ENCODE assay signal across 15 cellular contexts in the genomic region with DNA sequence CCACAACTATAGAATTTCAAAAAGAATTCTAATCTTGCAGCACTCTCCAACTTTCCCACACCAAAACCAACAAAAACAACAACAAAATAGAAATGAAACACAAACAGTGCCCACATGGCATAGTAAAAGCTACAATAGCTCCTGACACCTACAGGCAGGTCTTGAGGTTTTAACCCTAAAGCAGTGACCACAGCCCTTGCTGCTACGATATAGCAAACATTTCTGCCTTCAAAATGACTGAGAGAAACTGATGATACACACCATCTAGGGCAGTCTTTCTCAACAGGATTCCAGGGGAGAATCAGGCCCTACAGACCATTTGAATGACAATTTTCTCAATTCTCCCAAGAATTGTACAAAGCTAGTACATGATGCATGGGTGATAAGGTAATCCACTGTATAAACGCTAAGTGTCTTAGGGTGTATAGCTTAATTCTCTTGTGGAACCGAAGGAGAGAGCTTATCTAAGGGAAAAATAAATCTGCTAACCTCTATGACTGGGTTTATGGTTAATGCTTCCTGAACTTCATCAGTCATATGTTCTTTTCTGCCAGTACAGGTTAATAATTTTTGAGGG. TPM values are rescaled to one million over a fixed set of nuclear protein-coding genes. Genes with fewer than 3 reads are reported as not detected.
DNase-seq lines count a peak whose midpoint lies in the region; ATAC-seq and TF ChIP-seq lines count a peak whose summit lies in the region.
"Had no signal": no experiment of that assay in that cellular context is flagged by ENCODE, and none has a peak within 500 bp of the region (broad histone marks: within the 10 kb centered on the region; RNA-seq: fewer than 3 reads in every experiment).

No MANE protein-coding gene starts in this region.

- peaks cover 47% of the 10 kb centered on the region for H3K4me1 Mint-ChIP-seq in Calu3 (ENCODE audit: low read depth, unreplicated experiment)
- peaks cover 68% of the 10 kb centered on the region for H3K4me1 Mint-ChIP-seq in mesothelial cell of epicardium

- H3K27me3 ChIP-seq in ascending aorta = no peaks in the 10 kb centered on the region
- H3K27me3 ChIP-seq: right lobe of liver had no signal

- ATAC-seq in HG02981 (IDR thresholded peaks at IDR 0.05; ENCODE audit: unreplicated experiment) = no peak

- H3K27ac ChIP-seq in HEK293 (ENCODE audit: extremely low read depth, low read depth, low read length) = no peak overlapping the region; the same call in 1 of the 2 replicates
- H3K27ac ChIP-seq in ascending aorta = peak overlapping the region; percentile 65 to 80

- H3K36me3 Mint-ChIP-seq in Calu3 (ENCODE audit: insufficient read depth, unreplicated experiment) (peaks cover 17% of the 10 kb centered on the region), mesothelial cell of epicardium (peaks cover 5% of the 10 kb centered on the region)

- CTCF ChIA-PET in Calu3 (lab: Charles Lee) = interaction anchor here (0.6 to 1.5 kb wide), 3 partner anchors 9 to 883 kb away, joined by 3 to 4 read pairs (median 3); no protein-coding TSS in a partner anchor
- CTCF ChIA-PET in HEK293 (lab: Yijun Ruan, JAX) = interaction anchor here (0.6 to 1.6 kb wide), 5 partner anchors 9 to 172 kb away, joined by 3 to 4 read pairs (median 3); no protein-coding TSS in a partner anchor

- H3K9me3 Mint-ChIP-seq in Calu3 (ENCODE audit: low read depth, unreplicated experiment) (no peaks in the 10 kb centered on the region), mesothelial cell of epicardium (no peaks in the 10 kb centered on the region)
- H3K9me3 Mint-ChIP-seq: CD4-positive, alpha-beta T cell had no signal

- H3K9me3 ChIP-seq in HEK293 (ENCODE audit: control insufficient read depth, insufficient read depth, low read depth, low read length) = no peaks in the 10 kb centered on the region
- no peaks in the 10 kb centered on the region for H3K9me3 ChIP-seq in ascending aorta
- H3K9me3 ChIP-seq: right lobe of liver had no signal

- no peaks in the 10 kb centered on the region for H3K27me3 Mint-ChIP-seq in Calu3 (ENCODE audit: unreplicated experiment)
- no peaks in the 10 kb centered on the region for H3K27me3 Mint-ChIP-seq in mesothelial cell of epicardium (ENCODE audit: low read depth)
- H3K27me3 Mint-ChIP-seq: CD4-positive, alpha-beta T cell had no signal

- TF ChIP-seq CTCF in Calu3 (IDR thresholded peaks at IDR 0.05; ENCODE audit: unreplicated experiment) (no peak), HEK293 (tag by site-specific recombination; IDR thresholded peaks at IDR 0.05) (no peak), ascending aorta (IDR thresholded peaks at IDR 0.05) (no peak), mesothelial cell of epicardium (IDR thresholded peaks at IDR 0.05; ENCODE audit: unreplicated experiment) (no peak)

- H3K4me3 Mint-ChIP-seq in Calu3 (ENCODE audit: low read depth, unreplicated experiment) (peak overlapping the region; percentile 39), mesothelial cell of epicardium (peak overlapping the region; percentile 1)
- H3K4me3 Mint-ChIP-seq: CD4-positive, alpha-beta T cell had no signal

- intact Hi-C loops in Calu3 (cut with micrococcal nuclease; ENCODE audit: unreplicated experiment) = no loop called here
- intact Hi-C loops in ascending aorta (cut with DNase I) = no loop called here

- no TSS peak for BruUV-seq in Calu3 (replicated peaks; lab: Mats Ljungman, UMichigan)

- DNase-seq in Calu3 (no peak), ascending aorta (ENCODE audit: low spot score in 2 of 2) (no peak), mesothelial cell of epicardium (ENCODE audit: low spot score in 2 of 2, unreplicated experiment in 2 of 2) (no peak), NCI-H1417 treated with DMSO at 0.1 percent for 48 hours (lab: John Stamatoyannopoulos, UW) (no peak), LoVo (ENCODE audit: low spot score) (no peak), COR-L47 (lab: John Stamatoyannopoulos, UW) (no peak)
- DNase-seq: activated T-cell treated with anti-CD3 and anti-CD28 coated beads, Interleukin-2, amount 50 U/mL, for 48 hours; CD4-positive, alpha-beta T cell; cerebellar nuclear complex; NCI-H1436 treated with DMSO at 0.1 percent for 48 hours; NCI-H510A; right lobe of liver; substantia nigra had no signal

- POLR2A ChIA-PET in HEK293 (lab: Yijun Ruan, JAX) = interaction anchor here (0.6 to 1.2 kb wide), 3 partner anchors 18 to 46 kb away, joined by 3 to 4 read pairs (median 3); a partner anchor contains a TSS

- H3K27ac Mint-ChIP-seq in Calu3 (ENCODE audit: unreplicated experiment) (peak overlapping the region; percentile 65), mesothelial cell of epicardium (peak overlapping the region; percentile 75)
- H3K27ac Mint-ChIP-seq: CD4-positive, alpha-beta T cell had no signal

- H3K36me3 ChIP-seq in HEK293 (ENCODE audit: control insufficient read depth in 2 of 2, insufficient read depth in 1 of 2, low read length in 2 of 2) (no peaks in the 10 kb centered on the region), ascending aorta (peaks cover 3% of the 10 kb centered on the region in 2 donors)
- H3K36me3 ChIP-seq: right lobe of liver had no signal

- H3K4me1 ChIP-seq in HEK293 (ENCODE audit: control insufficient read depth, insufficient read depth, low read length) = peaks cover 47% of the 10 kb centered on the region
- H3K4me1 ChIP-seq in ascending aorta = peaks cover 6 to 43% of the 10 kb centered on the region in 2 donors

- H3K4me3 ChIP-seq in HEK293 (ENCODE audit: low read depth, low read length) = no peak overlapping the region
- H3K4me3 ChIP-seq in ascending aorta = no peak overlapping the region
- H3K4me3 ChIP-seq: right lobe of liver had no signal

TF ChIP-seq in HEK293, 187 proteins besides CTCF, POLR2A, EP300 and RAD21:
- TF ChIP-seq KLF7 (tag by site-specific recombination; IDR thresholded peaks at IDR 0.05; ENCODE audit: borderline replicate concordance) (no peak), FEZF1 (tag by site-specific recombination; IDR thresholded peaks at IDR 0.05) (peak; percentile 12; the same call in 1 of the 2 replicates)

RNA-seq across cellular contexts. Expression of a gene that starts 46.5 kb away (rescaled TPM):
- 24.4 TPM in 2 replicates for total RNA-seq in Calu3 (2022)
- 40.3 TPM for total RNA-seq in ascending aorta
- 18.9 to 21.5 TPM (median 19.9 TPM) in 3 replicates for total RNA-seq in mesothelial cell of epicardium

RNA-seq across cellular contexts. Expression of a gene that starts 46.8 kb away (rescaled TPM):
- total RNA-seq in Calu3 (2022) (19.0 and 19.8 TPM in 2 replicates), ascending aorta (22.8 TPM), mesothelial cell of epicardium (38.7 to 44.4 TPM (median 42.5 TPM) in 3 replicates)

RNA-seq across cellular contexts. Expression of a gene that starts 47.6 kb away (rescaled TPM):
- total RNA-seq in Calu3 (2022) (1.2 and 1.4 TPM in 2 replicates), ascending aorta (0.32 TPM), mesothelial cell of epicardium (0.78 to 1.2 TPM (median 1.1 TPM) in 3 replicates)
